8 cellular contexts compared by ENCODE assay signal in the genomic region with DNA sequence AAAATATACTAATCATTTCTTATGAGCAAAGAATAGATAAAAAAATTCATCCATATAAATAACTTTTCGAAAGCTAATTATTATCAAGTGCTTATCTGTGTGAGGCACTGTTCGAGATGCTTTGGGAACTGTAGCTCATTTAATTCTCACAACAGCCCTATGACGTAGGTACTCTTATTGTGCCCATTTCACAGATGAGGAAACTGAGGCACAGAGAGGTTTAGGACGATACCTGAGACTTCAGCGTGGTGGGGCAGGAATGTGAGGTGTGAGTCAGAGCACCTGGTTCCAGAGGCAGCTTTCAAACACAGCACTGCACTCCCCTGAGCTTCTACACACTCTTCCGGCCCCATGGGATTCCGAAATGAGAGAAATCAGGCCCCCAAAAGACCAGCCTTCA.
"Had no signal": no experiment of that assay in that cellular context is flagged by ENCODE, and none has a peak within 500 bp of the region (broad histone marks: within the 10 kb centered on the region; RNA-seq: fewer than 3 reads in every experiment).

No MANE protein-coding gene starts in this region.

- H3K4me1 Mint-ChIP-seq: IgD-negative memory B cell had no signal

- H2AFZ ChIP-seq: GM23338 had no signal

- H3K36me3 Mint-ChIP-seq: IgD-negative memory B cell had no signal

- H3K4me3 Mint-ChIP-seq: GM23338, H9, IgD-negative memory B cell had no signal

- FAIRE-seq: H1, H54, HTR-8/SVneo had no signal

- H3K4me2 ChIP-seq: GM23338 had no signal

- H3K27ac Mint-ChIP-seq: GM23338, IgD-negative memory B cell had no signal

- ATAC-seq: GM23338 had no signal

- DNase-seq: H9, HCEC 1CT, KG1 had no signal

- H3K4me3 ChIP-seq: GM23338 had no signal

- H3K9me3 Mint-ChIP-seq: GM23338, H9, IgD-negative memory B cell had no signal
